Comparison of ENCODE assay signal across 8 cellular contexts in genomic region chr13:75550159-75550567, GRCh38. TPM values are rescaled to one million over a fixed set of nuclear protein-coding genes. Genes with fewer than 3 reads are reported as not detected.
A peak's percentile ranks its signal among the peaks of the same experiment; 100 is the strongest.
DNase-seq lines count a peak whose midpoint lies in the region; ATAC-seq and TF ChIP-seq lines count a peak whose summit lies in the region.

No MANE protein-coding gene starts in this region.

- WGBS in trophoblast cell (ENCODE audit: extremely low coverage, insufficient coverage, insufficient read length): no CpG with 5 or more reads among the region's 10 CpGs

- peak overlapping the region; percentile 98 for H3K4me3 Mint-ChIP-seq in T-helper 2 cell treated with Interferon-gamma antibody and Interleukin-4, amounts not matched to agents 5 μg/mL and 100 μg/mL, for 36 hours
- H3K4me3 Mint-ChIP-seq in activated CD8-positive, alpha-beta T cell treated with anti-CD3 and anti-CD28 coated beads, Interleukin-2, amount 10 ng/mL, durations not matched to agents 7 days and 5 days: peak overlapping the region; percentile 88

- no peak overlapping the region for H3K18ac ChIP-seq in trophoblast cell (ENCODE audit: low read length)

- H2BK12ac ChIP-seq in trophoblast cell (ENCODE audit: low read length): no peak overlapping the region

- H2BK120ac ChIP-seq in trophoblast cell (ENCODE audit: insufficient read depth, low read length, poor library complexity): no peak overlapping the region

- peak; percentile 36 for DNase-seq in T-helper 2 cell treated with Interferon-gamma antibody and Interleukin-4, amounts not matched to agents 5 μg/mL and 100 μg/mL, for 36 hours (ENCODE audit: low spot score)
- DNase-seq in T-helper 2 cell (no peak), HEK293T (ENCODE audit: extremely low spot score) (peak; percentile 78), NCI-H1092 (lab: John Stamatoyannopoulos, UW) (peak; percentile 7), fibroblast of the conjunctiva (ENCODE audit: low read depth) (peak; percentile 41), trophoblast cell (peak; percentile 52 to 79), T1000 (lab: John Stamatoyannopoulos, UW) (no peak)
- peak; percentile 28 for DNase-seq in activated CD8-positive, alpha-beta T cell treated with anti-CD3 and anti-CD28 coated beads, Interleukin-2, amount 10 ng/mL, durations not matched to agents 7 days and 5 days

- H3K9me3 ChIP-seq in trophoblast cell (ENCODE audit: insufficient read depth, low read depth, low read length): no peaks in the 10 kb centered on the region

- peak overlapping the region; percentile 96 for H3K4me3 ChIP-seq in trophoblast cell (ENCODE audit: low read depth, low read length)

- peak overlapping the region; percentile 16 for H4K91ac ChIP-seq in trophoblast cell (ENCODE audit: low read depth, low read length)

- H3K4me2 ChIP-seq in trophoblast cell (ENCODE audit: low read length): peak overlapping the region; percentile 74

- peak overlapping the region; percentile 41 for H2AFZ ChIP-seq in trophoblast cell (ENCODE audit: insufficient read depth, low read length, poor library complexity)

- peak overlapping the region; percentile 94 for H3K9ac ChIP-seq in trophoblast cell (ENCODE audit: low read length)

- peak overlapping the region; percentile 94 for H3K27ac Mint-ChIP-seq in T-helper 2 cell treated with Interferon-gamma antibody and Interleukin-4, amounts not matched to agents 5 μg/mL and 100 μg/mL, for 36 hours
- H3K27ac Mint-ChIP-seq in activated CD8-positive, alpha-beta T cell treated with anti-CD3 and anti-CD28 coated beads, Interleukin-2, amount 10 ng/mL, durations not matched to agents 7 days and 5 days: peak overlapping the region; percentile 95

- no peak for ATAC-seq in activated CD8-positive, alpha-beta T cell treated with anti-CD3 and anti-CD28 coated beads, Interleukin-2, amount 10 ng/mL, durations not matched to agents 7 days and 5 days

- peaks cover 25% of the 10 kb centered on the region for H3K4me1 Mint-ChIP-seq in T-helper 2 cell treated with Interferon-gamma antibody and Interleukin-4, amounts not matched to agents 5 μg/mL and 100 μg/mL, for 36 hours (ENCODE audit: low read depth)
- H3K4me1 Mint-ChIP-seq in activated CD8-positive, alpha-beta T cell treated with anti-CD3 and anti-CD28 coated beads, Interleukin-2, amount 10 ng/mL, durations not matched to agents 7 days and 5 days (ENCODE audit: low read depth): peaks cover 30% of the 10 kb centered on the region

- no peaks in the 10 kb centered on the region for H3K79me2 ChIP-seq in trophoblast cell (ENCODE audit: control insufficient read depth, insufficient read depth, low read length, poor library complexity)

- no peaks in the 10 kb centered on the region for H3K9me3 Mint-ChIP-seq in T-helper 2 cell treated with Interferon-gamma antibody and Interleukin-4, amounts not matched to agents 5 μg/mL and 100 μg/mL, for 36 hours
- H3K9me3 Mint-ChIP-seq in activated CD8-positive, alpha-beta T cell treated with anti-CD3 and anti-CD28 coated beads, Interleukin-2, amount 10 ng/mL, durations not matched to agents 7 days and 5 days (ENCODE audit: insufficient read depth): no peaks in the 10 kb centered on the region

- H2BK5ac ChIP-seq in trophoblast cell (ENCODE audit: low read depth, low read length, poor library complexity): no peak overlapping the region

- no peak overlapping the region for H3K23ac ChIP-seq in trophoblast cell (ENCODE audit: low read length)

- no peak overlapping the region for H3K4ac ChIP-seq in trophoblast cell (ENCODE audit: low read depth, low read length)

- H3K14ac ChIP-seq in trophoblast cell (ENCODE audit: low read length): no peak overlapping the region

- CTCF ChIA-PET in HEK293T (lab: Yijun Ruan, JAX): interaction anchor here (0.6 to 1.2 kb wide), 6 partner anchors 9 to 243 kb away, joined by 3 to 4 read pairs (median 3); partner anchors contain the start of gene TBC1D4
- CTCF ChIA-PET in activated CD8-positive, alpha-beta T cell treated with anti-CD3 and anti-CD28 coated beads, Interleukin-2, amount 10 ng/mL, durations not matched to agents 7 days and 5 days (lab: Charles Lee): interaction anchor here (1.4 to 2.4 kb wide), 4 partner anchors 12 to 177 kb away, joined by 4 to 14 read pairs (median 8); partner anchors contain the start of gene TBC1D4

- no peak overlapping the region for H4K12ac ChIP-seq in trophoblast cell (ENCODE audit: low read depth, low read length)

- no peak overlapping the region for H4K8ac ChIP-seq in trophoblast cell (ENCODE audit: low read depth, low read length)

- H3K27me3 ChIP-seq in trophoblast cell (ENCODE audit: insufficient read depth, low read length): no peaks in the 10 kb centered on the region

- peaks cover 2 to 3% of the 10 kb centered on the region in 2 experiments for H3K36me3 ChIP-seq in trophoblast cell (ENCODE audit: control insufficient read depth in 1 of 2, insufficient read depth in 2 of 2, low read length in 2 of 2)

- POLR2A ChIA-PET in HEK293T (lab: Yijun Ruan, JAX): interaction anchor here (0.7 to 2.1 kb wide), 7 partner anchors 12 to 210 kb away, joined by 3 to 15 read pairs (median 3); partner anchors contain the start of genes COMMD6 and TBC1D4
- POLR2A ChIA-PET in activated CD8-positive, alpha-beta T cell treated with anti-CD3 and anti-CD28 coated beads, Interleukin-2, amount 10 ng/mL, durations not matched to agents 7 days and 5 days (lab: Charles Lee): interaction anchor here (0.6 kb wide), 1 partner anchor 89 kb away, joined by 5 read pairs; no protein-coding TSS in a partner anchor

- H3K36me3 Mint-ChIP-seq in T-helper 2 cell treated with Interferon-gamma antibody and Interleukin-4, amounts not matched to agents 5 μg/mL and 100 μg/mL, for 36 hours (ENCODE audit: low read depth): peaks cover 20% of the 10 kb centered on the region
- H3K36me3 Mint-ChIP-seq in activated CD8-positive, alpha-beta T cell treated with anti-CD3 and anti-CD28 coated beads, Interleukin-2, amount 10 ng/mL, durations not matched to agents 7 days and 5 days (ENCODE audit: low read depth): peaks cover 20% of the 10 kb centered on the region

- peaks cover 4% of the 10 kb centered on the region for H3K79me1 ChIP-seq in trophoblast cell (ENCODE audit: low read length)

- H3K27ac ChIP-seq in trophoblast cell (ENCODE audit: low read depth, low read length): no peak overlapping the region

- no peak overlapping the region for H2AK5ac ChIP-seq in trophoblast cell (ENCODE audit: low read length)

- H3K4me1 ChIP-seq in trophoblast cell (ENCODE audit: control insufficient read depth in 1 of 2, insufficient read depth in 2 of 2, low read length in 2 of 2): peaks cover 0 to 2% of the 10 kb centered on the region in 2 experiments

- H3K27me3 Mint-ChIP-seq in T-helper 2 cell treated with Interferon-gamma antibody and Interleukin-4, amounts not matched to agents 5 μg/mL and 100 μg/mL, for 36 hours (ENCODE audit: low read depth): no peaks in the 10 kb centered on the region
- H3K27me3 Mint-ChIP-seq in activated CD8-positive, alpha-beta T cell treated with anti-CD3 and anti-CD28 coated beads, Interleukin-2, amount 10 ng/mL, durations not matched to agents 7 days and 5 days (ENCODE audit: low read depth): no peaks in the 10 kb centered on the region

TF ChIP-seq in HEK293T, 16 proteins besides CTCF, POLR2A, EP300 and RAD21:
- TF ChIP-seq L3MBTL2 (conservative IDR thresholded peaks at IDR 0.05) (no peak), ELF4 (IDR thresholded peaks at IDR 0.05) (no peak), CTBP1 (IDR thresholded peaks at IDR 0.05; ENCODE audit: borderline replicate concordance) (no peak), FOXA1 (IDR thresholded peaks at IDR 0.05) (no peak), SUZ12 (IDR thresholded peaks at IDR 0.05) (no peak), TARDBP (IDR thresholded peaks at IDR 0.05) (no peak), SP1 (IDR thresholded peaks at IDR 0.05) (no peak), LEF1 (IDR thresholded peaks at IDR 0.05; ENCODE audit: borderline replicate concordance) (no peak), HDGF (IDR thresholded peaks at IDR 0.05; ENCODE audit: borderline replicate concordance) (no peak)
- TF ChIP-seq, protein P1, sequence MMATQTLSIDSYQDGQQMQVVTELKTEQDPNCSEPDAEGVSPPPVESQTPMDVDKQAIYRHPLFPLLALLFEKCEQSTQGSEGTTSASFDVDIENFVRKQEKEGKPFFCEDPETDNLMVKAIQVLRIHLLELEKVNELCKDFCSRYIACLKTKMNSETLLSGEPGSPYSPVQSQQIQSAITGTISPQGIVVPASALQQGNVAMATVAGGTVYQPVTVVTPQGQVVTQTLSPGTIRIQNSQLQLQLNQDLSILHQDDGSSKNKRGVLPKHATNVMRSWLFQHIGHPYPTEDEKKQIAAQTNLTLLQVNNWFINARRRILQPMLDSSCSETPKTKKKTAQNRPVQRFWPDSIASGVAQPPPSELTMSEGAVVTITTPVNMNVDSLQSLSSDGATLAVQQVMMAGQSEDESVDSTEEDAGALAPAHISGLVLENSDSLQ (IDR thresholded peaks at IDR 0.05): no peak

RNA-seq across cellular contexts. Expression of gene UCHL3, which starts 0.6 kb away (rescaled TPM):
- 10 to 100 TPM; 36.4 to 38.1 TPM for total RNA-seq in activated CD8-positive, alpha-beta T cell treated with anti-CD3 and anti-CD28 coated beads, Interleukin-2, amount 10 ng/mL, durations not matched to agents 7 days and 5 days
- polyA plus RNA-seq in trophoblast cell (2013): 77.7 and 78.6 TPM in 2 replicates

RNA-seq across cellular contexts. Expression of gene COMMD6, which starts 12.5 kb away (rescaled TPM):
- total RNA-seq in activated CD8-positive, alpha-beta T cell treated with anti-CD3 and anti-CD28 coated beads, Interleukin-2, amount 10 ng/mL, durations not matched to agents 7 days and 5 days: 100 to 1,000 TPM; 128 to 130 TPM
- polyA plus RNA-seq in trophoblast cell (2013): 187 TPM in 2 replicates

Comparison
In these comparisons a context has a peak if more than half of its experiments do, and no peak if none do; other contexts are left out.
1. DNase-seq: peak in T-helper 2 cell treated with Interferon-gamma antibody and Interleukin-4, amounts not matched to agents 5 μg/mL and 100 μg/mL, for 36 hours (single experiment), HEK293T (single experiment), NCI-H1092 (single experiment), activated CD8-positive, alpha-beta T cell treated with anti-CD3 and anti-CD28 coated beads, Interleukin-2, amount 10 ng/mL, durations not matched to agents 7 days and 5 days (single experiment), fibroblast of the conjunctiva (single experiment) and trophoblast cell (2 of 2); none in T-helper 2 cell (0 of 5) and T1000 (single experiment).